Comparison of ENCODE assay signal across 2 cellular contexts in the genomic region with DNA sequence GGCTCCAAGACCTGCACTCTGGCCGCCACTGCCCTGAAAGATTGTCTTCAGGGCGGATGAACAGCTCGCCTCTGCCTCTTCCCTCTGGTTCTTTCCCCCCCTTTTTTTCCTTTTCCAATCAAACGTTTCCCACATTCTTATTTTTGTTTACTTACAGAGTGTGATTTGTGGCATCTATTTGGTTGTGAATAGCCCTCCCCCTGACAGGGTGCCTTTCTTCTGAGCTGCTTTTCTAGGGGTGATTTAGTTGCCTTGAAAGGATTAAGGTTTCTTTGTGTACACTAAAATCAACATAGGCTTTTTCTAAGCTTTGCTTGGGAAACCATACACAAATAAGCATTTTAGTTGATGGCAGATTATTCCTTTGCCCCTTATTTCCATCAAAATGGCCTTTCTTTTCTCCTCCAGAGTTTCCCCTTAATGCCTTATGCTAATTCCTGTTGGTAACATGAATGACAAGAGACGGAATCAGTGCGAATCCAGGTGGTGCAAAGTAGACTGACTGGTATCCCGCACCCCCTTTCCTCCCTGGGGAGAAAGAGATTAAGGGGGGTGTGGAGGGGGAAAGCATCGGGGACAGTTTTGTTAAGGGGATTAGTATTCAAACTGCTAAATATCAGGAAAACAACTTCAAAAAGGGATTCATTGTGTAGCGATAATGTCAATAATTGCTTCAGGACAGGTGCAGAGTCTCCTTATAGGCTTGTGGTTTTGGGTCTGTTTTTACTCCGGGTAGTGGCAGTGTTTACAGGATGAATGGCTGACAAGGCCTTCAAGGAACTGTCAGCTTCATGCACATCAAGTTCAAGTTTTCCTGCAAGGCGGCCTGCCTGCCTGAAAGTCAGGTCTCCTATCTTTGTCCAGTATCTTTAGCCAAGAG.
TF ChIP-seq lines count a peak whose summit lies in the region.

No MANE protein-coding gene starts in this region.

TF ChIP-seq in SK-N-SH, 30 proteins besides CTCF, POLR2A, EP300 and RAD21 (continued from another document):
- TF ChIP-seq, protein P1, sequence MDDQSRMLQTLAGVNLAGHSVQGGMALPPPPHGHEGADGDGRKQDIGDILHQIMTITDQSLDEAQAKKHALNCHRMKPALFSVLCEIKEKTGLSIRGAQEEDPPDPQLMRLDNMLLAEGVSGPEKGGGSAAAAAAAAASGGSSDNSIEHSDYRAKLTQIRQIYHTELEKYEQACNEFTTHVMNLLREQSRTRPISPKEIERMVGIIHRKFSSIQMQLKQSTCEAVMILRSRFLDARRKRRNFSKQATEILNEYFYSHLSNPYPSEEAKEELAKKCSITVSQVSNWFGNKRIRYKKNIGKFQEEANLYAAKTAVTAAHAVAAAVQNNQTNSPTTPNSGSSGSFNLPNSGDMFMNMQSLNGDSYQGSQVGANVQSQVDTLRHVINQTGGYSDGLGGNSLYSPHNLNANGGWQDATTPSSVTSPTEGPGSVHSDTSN (IDR thresholded peaks at IDR 0.05), result peak; percentile 71

TF ChIP-seq in SK-N-SH treated with all-trans-retinoic acid at 6 μM for 48 hours, 23 proteins besides CTCF, POLR2A, EP300 and RAD21 (continued from another document):
- TF ChIP-seq, protein P2, sequence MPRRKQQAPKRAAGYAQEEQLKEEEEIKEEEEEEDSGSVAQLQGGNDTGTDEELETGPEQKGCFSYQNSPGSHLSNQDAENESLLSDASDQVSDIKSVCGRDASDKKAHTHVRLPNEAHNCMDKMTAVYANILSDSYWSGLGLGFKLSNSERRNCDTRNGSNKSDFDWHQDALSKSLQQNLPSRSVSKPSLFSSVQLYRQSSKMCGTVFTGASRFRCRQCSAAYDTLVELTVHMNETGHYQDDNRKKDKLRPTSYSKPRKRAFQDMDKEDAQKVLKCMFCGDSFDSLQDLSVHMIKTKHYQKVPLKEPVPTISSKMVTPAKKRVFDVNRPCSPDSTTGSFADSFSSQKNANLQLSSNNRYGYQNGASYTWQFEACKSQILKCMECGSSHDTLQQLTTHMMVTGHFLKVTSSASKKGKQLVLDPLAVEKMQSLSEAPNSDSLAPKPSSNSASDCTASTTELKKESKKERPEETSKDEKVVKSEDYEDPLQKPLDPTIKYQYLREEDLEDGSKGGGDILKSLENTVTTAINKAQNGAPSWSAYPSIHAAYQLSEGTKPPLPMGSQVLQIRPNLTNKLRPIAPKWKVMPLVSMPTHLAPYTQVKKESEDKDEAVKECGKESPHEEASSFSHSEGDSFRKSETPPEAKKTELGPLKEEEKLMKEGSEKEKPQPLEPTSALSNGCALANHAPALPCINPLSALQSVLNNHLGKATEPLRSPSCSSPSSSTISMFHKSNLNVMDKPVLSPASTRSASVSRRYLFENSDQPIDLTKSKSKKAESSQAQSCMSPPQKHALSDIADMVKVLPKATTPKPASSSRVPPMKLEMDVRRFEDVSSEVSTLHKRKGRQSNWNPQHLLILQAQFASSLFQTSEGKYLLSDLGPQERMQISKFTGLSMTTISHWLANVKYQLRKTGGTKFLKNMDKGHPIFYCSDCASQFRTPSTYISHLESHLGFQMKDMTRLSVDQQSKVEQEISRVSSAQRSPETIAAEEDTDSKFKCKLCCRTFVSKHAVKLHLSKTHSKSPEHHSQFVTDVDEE (CRISPR knock-in tag; IDR thresholded peaks at IDR 0.05), result no peak
- TF ChIP-seq, protein P3, sequence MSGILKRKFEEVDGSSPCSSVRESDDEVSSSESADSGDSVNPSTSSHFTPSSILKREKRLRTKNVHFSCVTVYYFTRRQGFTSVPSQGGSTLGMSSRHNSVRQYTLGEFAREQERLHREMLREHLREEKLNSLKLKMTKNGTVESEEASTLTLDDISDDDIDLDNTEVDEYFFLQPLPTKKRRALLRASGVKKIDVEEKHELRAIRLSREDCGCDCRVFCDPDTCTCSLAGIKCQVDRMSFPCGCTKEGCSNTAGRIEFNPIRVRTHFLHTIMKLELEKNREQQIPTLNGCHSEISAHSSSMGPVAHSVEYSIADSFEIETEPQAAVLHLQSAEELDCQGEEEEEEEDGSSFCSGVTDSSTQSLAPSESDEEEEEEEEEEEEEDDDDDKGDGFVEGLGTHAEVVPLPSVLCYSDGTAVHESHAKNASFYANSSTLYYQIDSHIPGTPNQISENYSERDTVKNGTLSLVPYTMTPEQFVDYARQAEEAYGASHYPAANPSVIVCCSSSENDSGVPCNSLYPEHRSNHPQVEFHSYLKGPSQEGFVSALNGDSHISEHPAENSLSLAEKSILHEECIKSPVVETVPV (CRISPR knock-in tag; IDR thresholded peaks at IDR 0.05), result no peak
- TF ChIP-seq ZNF565 (CRISPR knock-in tag; conservative IDR thresholded peaks at IDR 0.05; ENCODE audit: low read depth), result no peak
